ENCODE assay signal across 1 cellular context in the genomic region with DNA sequence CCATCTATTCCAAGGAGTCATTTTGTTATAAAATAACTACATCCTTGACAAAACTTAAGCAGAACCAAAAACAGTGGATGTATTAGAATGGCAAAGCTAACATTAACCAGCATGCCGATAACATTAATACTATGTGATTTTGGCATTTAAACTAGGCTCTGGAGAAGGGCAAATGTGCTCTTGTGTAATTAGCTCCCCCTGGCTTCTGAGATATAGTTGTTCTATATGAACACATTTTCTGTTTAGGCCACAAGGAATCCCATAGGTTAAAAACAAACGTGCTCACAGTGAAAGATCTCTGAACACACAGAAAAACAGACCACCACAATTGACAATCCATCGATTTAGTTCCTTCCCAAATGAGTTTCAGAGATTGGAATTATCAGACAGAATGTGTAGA.
TF ChIP-seq lines count a peak whose summit lies in the region.

No MANE protein-coding gene starts in this region.

TF ChIP-seq in endothelial cell of umbilical vein, 7 proteins besides CTCF, POLR2A, EP300 and RAD21 (continued from another document):
- TF ChIP-seq POLR2AphosphoS5 (IDR thresholded peaks at IDR 0.05; ENCODE audit: insufficient read depth, low read depth, low read length): no peak
- no peak for TF ChIP-seq FOS (IDR thresholded peaks at IDR 0.05; ENCODE audit: borderline replicate concordance, insufficient read depth, low read length)
TF ChIP-seq in endothelial cell of umbilical vein: peak in this region for 0.
